1 cellular context compared by ENCODE assay signal in the genomic region with DNA sequence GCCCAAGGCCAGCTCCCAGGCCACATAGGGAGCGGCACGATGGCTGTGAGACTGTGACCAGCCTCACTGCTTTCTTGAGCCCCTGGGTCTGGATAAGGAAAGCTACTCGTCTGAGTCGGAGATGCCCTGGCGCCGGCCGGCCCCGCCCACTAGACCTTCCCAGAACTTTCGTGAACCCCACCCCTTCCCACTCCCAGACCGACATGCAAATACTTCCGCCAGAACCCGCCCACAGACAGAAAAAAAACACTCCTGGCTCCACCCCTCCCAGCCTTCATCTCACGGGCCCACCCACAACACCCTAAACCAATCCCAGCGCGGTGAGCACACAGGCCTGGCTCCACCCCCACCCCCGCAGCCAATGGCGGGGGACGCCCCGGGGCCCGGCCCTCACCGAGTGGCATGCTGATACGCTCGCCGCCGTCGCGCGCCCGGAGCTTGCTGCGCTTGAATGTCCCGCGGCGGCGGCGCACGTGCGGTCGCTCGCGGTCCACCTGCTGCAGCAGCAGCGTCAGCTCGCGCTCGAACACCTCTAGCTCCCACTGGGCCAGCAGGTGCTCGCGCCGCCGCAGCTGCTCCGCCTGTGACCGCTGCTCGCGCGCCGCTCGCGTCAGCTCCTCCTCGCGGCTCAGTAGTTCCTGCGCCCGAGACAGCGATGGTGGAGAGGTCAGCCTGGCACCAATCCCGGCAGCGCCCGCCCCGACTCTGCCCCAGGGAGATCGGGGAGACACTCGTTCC.
A peak's percentile ranks its signal among the peaks of the same experiment; 100 is the strongest.
TF ChIP-seq lines count a peak whose summit lies in the region.

No MANE protein-coding gene starts in this region.

TF ChIP-seq in IMR-90, 13 proteins besides CTCF, POLR2A, EP300 and RAD21:
- TF ChIP-seq BHLHE40 (IDR thresholded peaks at IDR 0.05; ENCODE audit: low read depth, low read length) = peak; percentile 93
- TF ChIP-seq FOS (IDR thresholded peaks at IDR 0.05; ENCODE audit: low read depth, low read length) = no peak
- TF ChIP-seq MXI1 (IDR thresholded peaks at IDR 0.05; ENCODE audit: borderline replicate concordance, low read depth, low read length) = peak; percentile 99
